ENCODE assay signal across 8 cellular contexts in the genomic region with DNA sequence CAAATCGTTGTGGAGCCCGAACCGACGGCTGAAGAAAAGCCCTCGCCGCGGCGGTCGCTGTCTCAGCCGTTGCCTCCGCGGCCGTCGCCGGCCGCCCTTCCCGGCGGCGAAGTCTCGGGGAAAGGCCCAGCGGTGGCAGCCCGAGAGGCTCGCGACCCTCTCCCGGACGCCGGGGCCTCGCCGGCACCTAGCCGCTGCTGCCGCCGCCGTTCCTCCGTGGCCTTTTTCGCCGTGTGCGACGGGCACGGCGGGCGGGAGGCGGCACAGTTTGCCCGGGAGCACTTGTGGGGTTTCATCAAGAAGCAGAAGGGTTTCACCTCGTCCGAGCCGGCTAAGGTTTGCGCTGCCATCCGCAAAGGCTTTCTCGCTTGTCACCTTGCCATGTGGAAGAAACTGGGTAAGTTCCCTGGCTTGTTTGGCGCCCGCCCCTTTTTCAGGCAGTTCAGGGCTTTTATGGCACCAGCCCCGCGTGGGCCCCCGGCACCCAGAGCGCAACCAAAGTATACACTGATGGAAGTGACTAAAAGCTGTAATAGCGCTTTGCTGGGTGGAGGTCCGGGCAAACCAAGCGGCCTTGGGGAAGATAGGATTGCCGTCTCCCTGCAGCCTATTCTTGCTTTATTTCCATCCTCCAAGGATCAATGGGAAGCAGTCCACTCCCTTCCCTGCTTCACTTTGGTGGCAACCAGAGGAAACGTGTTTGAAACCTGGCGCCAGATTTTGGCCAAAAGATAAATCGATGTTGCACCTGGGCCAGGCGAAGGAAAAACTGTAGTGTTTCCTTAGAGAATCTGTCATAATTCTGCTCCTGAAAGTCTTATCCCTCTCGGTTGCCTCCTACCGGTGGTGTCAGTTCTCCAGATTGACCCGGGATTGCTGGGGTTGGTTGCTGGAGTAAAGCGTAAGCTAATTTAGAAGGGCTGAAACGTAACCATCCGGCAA. TPM values are rescaled to one million over a fixed set of nuclear protein-coding genes. Genes with fewer than 3 reads are reported as not detected.
DNase-seq lines count a peak whose midpoint lies in the region; ATAC-seq and TF ChIP-seq lines count a peak whose summit lies in the region.

No MANE protein-coding gene starts in this region.

- H3K27ac ChIP-seq in left lung, result peak overlapping the region; percentile 98

- peak overlapping the region; percentile 98 for H3K27ac Mint-ChIP-seq in activated CD4-positive, alpha-beta T cell treated with anti-CD3 and anti-CD28 coated beads, Interleukin-2, amount 10 ng/mL, durations not matched to agents 24 days and 14 days

- ATAC-seq in GM18868 (IDR thresholded peaks at IDR 0.05; ENCODE audit: unreplicated experiment) (peak; percentile 11), HG03196 (IDR thresholded peaks at IDR 0.05; ENCODE audit: unreplicated experiment) (peak; percentile 5), left lung (peak; percentile 67)

- peak overlapping the region; percentile 96 for H3K4me3 ChIP-seq in AG04449 (ENCODE audit: low read depth, low read length)
- peak overlapping the region; percentile 88 to 97 for H3K4me3 ChIP-seq in left lung

- H3K36me3 ChIP-seq in left lung, result no peaks in the 10 kb centered on the region

- H3K4me1 Mint-ChIP-seq in activated CD4-positive, alpha-beta T cell treated with anti-CD3 and anti-CD28 coated beads, Interleukin-2, amount 10 ng/mL, durations not matched to agents 24 days and 14 days, result peaks cover 39% of the 10 kb centered on the region

- CTCF ChIA-PET in AG04449 (lab: Yijun Ruan, JAX), result interaction anchor here (0.8 to 3.3 kb wide), 23 partner anchors 9 to 160 kb away, joined by 3 to 13 read pairs (median 4); no protein-coding TSS in a partner anchor

- no peaks in the 10 kb centered on the region for H3K9me3 ChIP-seq in left lung

- no peaks in the 10 kb centered on the region for H3K27me3 Mint-ChIP-seq in activated CD4-positive, alpha-beta T cell treated with anti-CD3 and anti-CD28 coated beads, Interleukin-2, amount 10 ng/mL, durations not matched to agents 24 days and 14 days

- TF ChIP-seq CTCF in AG04449 (IDR thresholded peaks at IDR 0.05; ENCODE audit: insufficient read depth, low read length, missing control alignments), result peak; percentile 75
- TF ChIP-seq CTCF in left lung (IDR thresholded peaks at IDR 0.05), result peak; percentile 70 to 80

- peaks cover 12% of the 10 kb centered on the region for H3K36me3 Mint-ChIP-seq in activated CD4-positive, alpha-beta T cell treated with anti-CD3 and anti-CD28 coated beads, Interleukin-2, amount 10 ng/mL, durations not matched to agents 24 days and 14 days (ENCODE audit: low read depth)

- intact Hi-C loops in activated CD4-positive, alpha-beta T cell treated with anti-CD3 and anti-CD28 coated beads, Interleukin-2, amount 10 ng/mL, durations not matched to agents 24 days and 14 days (cut with micrococcal nuclease), result loop anchor here (1.0 to 5.0 kb wide), 5 partner anchors 38 to 1443 kb away; partner anchors contain the start of genes BCAS3, PRR11, SKA2 and USP32
- intact Hi-C loops in left lung (cut with DNase I), result no loop called here

- H3K4me3 Mint-ChIP-seq in activated CD4-positive, alpha-beta T cell treated with anti-CD3 and anti-CD28 coated beads, Interleukin-2, amount 10 ng/mL, durations not matched to agents 24 days and 14 days, result peak overlapping the region; percentile 95

- POLR2A ChIA-PET in AG04449 (lab: Yijun Ruan, JAX), result interaction anchor here (0.7 to 1.4 kb wide), 6 partner anchors 19 to 209 kb away, joined by 3 to 12 read pairs (median 4); partner anchors contain the start of gene USP32

- H3K27me3 ChIP-seq in left lung, result no peaks in the 10 kb centered on the region

- H3K4me1 ChIP-seq in left lung, result peaks cover 0 to 56% of the 10 kb centered on the region in 2 donors

- DNase-seq in AG04449 (ENCODE audit: low read depth, low spot score), result no peak
- peak; percentile 84 for DNase-seq in NCI-H460 (ENCODE audit: extremely low read depth, low read depth)
- peak; percentile 90 for DNase-seq in activated CD4-positive, alpha-beta T cell treated with anti-CD3 and anti-CD28 coated beads, Interleukin-2, amount 10 ng/mL, durations not matched to agents 24 days and 14 days
- DNase-seq in dedifferentiated amniotic fluid mesenchymal stem cell (ENCODE audit: extremely low spot score), result peak; percentile 95
- DNase-seq in left lung, result peak; percentile 79 to 81
- DNase-seq in stimulated activated CD4-positive, alpha-beta T cell treated with anti-CD3 and anti-CD28 coated beads, Interleukin-2, amount 100 ng/mL, for 48 hours, result peak; percentile 53 to 56

- H3K9me3 Mint-ChIP-seq in activated CD4-positive, alpha-beta T cell treated with anti-CD3 and anti-CD28 coated beads, Interleukin-2, amount 10 ng/mL, durations not matched to agents 24 days and 14 days, result no peaks in the 10 kb centered on the region

RNA-seq across cellular contexts. Expression of gene PPM1D, which starts 0.8 kb away (rescaled TPM):
- total RNA-seq in NCI-H460 (2014; rRNA removed; shearing (Covaris generic)), result 10.2 and 10.5 TPM in 2 replicates
- polyA plus RNA-seq in NCI-H460 (2014; cell fraction: nucleus; rRNA removed), result 11.8 and 13.0 TPM in 2 replicates
- total RNA-seq in activated CD4-positive, alpha-beta T cell treated with anti-CD3 and anti-CD28 coated beads, Interleukin-2, amount 10 ng/mL, durations not matched to agents 24 days and 14 days, result 17.1 and 17.9 TPM in 2 replicates
- 10 to 100 TPM; 17.1 to 20.3 TPM for total RNA-seq in left lung

Comparison
In these comparisons a context has a peak if more than half of its experiments do, and no peak if none do; other contexts are left out.
1. ATAC-seq: peak in every context shown above with its lines; median percentile 67 in left lung; 11 in GM18868; 5 in HG03196.